In the genomic region with DNA sequence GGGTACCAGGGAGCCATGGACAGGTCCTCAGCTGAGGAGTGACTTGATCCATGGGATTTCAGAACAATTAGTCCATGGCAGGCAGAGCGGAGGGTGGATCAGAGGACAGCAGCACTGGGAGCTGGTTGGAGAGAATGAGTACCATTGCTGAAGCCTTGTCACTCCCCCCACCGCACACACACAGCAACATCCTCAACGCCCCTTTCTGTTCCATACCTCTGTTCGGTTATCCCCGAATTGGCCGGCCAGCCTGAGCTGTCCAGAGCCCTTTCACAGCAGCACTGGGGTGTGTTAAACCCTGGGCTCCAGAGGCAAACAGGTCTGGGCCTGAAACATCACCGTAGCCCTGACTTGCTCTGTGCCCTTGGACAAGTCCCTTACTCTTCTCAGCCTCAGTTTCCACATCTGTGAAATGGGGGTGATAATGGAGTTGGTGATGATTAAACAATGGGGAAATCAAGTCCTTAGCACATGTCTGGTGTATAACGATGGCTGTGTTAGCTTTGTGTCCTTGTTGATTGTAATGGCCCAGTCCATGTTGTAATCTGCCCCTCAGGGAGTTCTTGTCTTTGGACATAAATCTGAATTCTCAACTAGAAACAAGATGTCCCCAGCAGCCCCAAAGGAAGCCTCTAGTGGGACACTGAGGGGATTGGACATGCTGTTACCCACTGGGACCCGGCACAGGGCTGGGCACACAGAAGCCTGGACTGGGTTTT, we compare ENCODE assay signal across 10 cellular contexts. TPM values are rescaled to one million over a fixed set of nuclear protein-coding genes. Genes with fewer than 3 reads are reported as not detected.
A peak's percentile ranks its signal among the peaks of the same experiment; 100 is the strongest.
DNase-seq lines count a peak whose midpoint lies in the region; ATAC-seq and TF ChIP-seq lines count a peak whose summit lies in the region.
"Had no signal": no experiment of that assay in that cellular context is flagged by ENCODE, and none has a peak within 500 bp of the region (broad histone marks: within the 10 kb centered on the region; RNA-seq: fewer than 3 reads in every experiment).

No MANE protein-coding gene starts in this region.

- intact Hi-C loops in testis (cut with DNase I; ENCODE audit: low total_unique reads), result no loop called here
- intact Hi-C loops in CD8-positive, alpha-beta T cell (cut with DNase I, micrococcal nuclease), result no loop called here

- no peaks in the 10 kb centered on the region for H3K9me3 Mint-ChIP-seq in endothelial cell (ENCODE audit: unreplicated experiment)
- no peaks in the 10 kb centered on the region for H3K9me3 Mint-ChIP-seq in WTC11
- H3K9me3 Mint-ChIP-seq in CD8-positive, alpha-beta T cell, result no peaks in the 10 kb centered on the region
- H3K9me3 Mint-ChIP-seq: natural killer cell had no signal

- no peak overlapping the region for H3K27ac Mint-ChIP-seq in endothelial cell (ENCODE audit: unreplicated experiment)
- H3K27ac Mint-ChIP-seq in WTC11, result no peak overlapping the region
- H3K27ac Mint-ChIP-seq in CD8-positive, alpha-beta T cell, result no peak overlapping the region

- no peaks in the 10 kb centered on the region for H3K27me3 ChIP-seq in RWPE2 (ENCODE audit: insufficient read depth, poor library complexity, severe bottlenecking)
- H3K27me3 ChIP-seq in muscle layer of duodenum (ENCODE audit: low read depth, low read length), result no peaks in the 10 kb centered on the region
- no peaks in the 10 kb centered on the region for H3K27me3 ChIP-seq in testis
- H3K27me3 ChIP-seq in CD8-positive, alpha-beta T cell (ENCODE audit: insufficient read depth, low read length), result no peaks in the 10 kb centered on the region

- peaks cover 60% of the 10 kb centered on the region for H3K4me1 Mint-ChIP-seq in endothelial cell (ENCODE audit: unreplicated experiment)
- peaks cover 51% of the 10 kb centered on the region for H3K4me1 Mint-ChIP-seq in WTC11
- H3K4me1 Mint-ChIP-seq in CD8-positive, alpha-beta T cell (ENCODE audit: low read depth), result peaks cover 2% of the 10 kb centered on the region

- 79 to 90% methylated on average over 9 of the region's 9 CpGs for WGBS in testis, 2 donors

- peaks cover 10% of the 10 kb centered on the region; the same call in 1 of the 2 replicates for H3K36me3 ChIP-seq in RWPE2 (ENCODE audit: low read depth)
- H3K36me3 ChIP-seq in muscle layer of duodenum (ENCODE audit: control insufficient read depth in 1 of 2, insufficient read depth in 2 of 2, low read length in 2 of 2), result peaks cover 4 to 19% of the 10 kb centered on the region in 2 donors
- no peaks in the 10 kb centered on the region for H3K36me3 ChIP-seq in testis (ENCODE audit: low read depth, missing control alignments)
- H3K36me3 ChIP-seq in CD8-positive, alpha-beta T cell (ENCODE audit: insufficient read depth, low read length), result no peaks in the 10 kb centered on the region

- H3K4me3 Mint-ChIP-seq in endothelial cell (ENCODE audit: unreplicated experiment) (peak overlapping the region; percentile 37), WTC11 (no peak overlapping the region)
- H3K4me3 Mint-ChIP-seq in CD8-positive, alpha-beta T cell, result no peak overlapping the region
- H3K4me3 Mint-ChIP-seq: natural killer cell had no signal

- ATAC-seq in RWPE2 (ENCODE audit: low read depth) (no peak), WTC11 (no peak), GM21825 (IDR thresholded peaks at IDR 0.05; ENCODE audit: unreplicated experiment) (no peak)
- no peak for ATAC-seq in CD8-positive, alpha-beta T cell
- ATAC-seq: natural killer cell had no signal

- H3K27me3 Mint-ChIP-seq in endothelial cell (ENCODE audit: unreplicated experiment) (peaks cover 22% of the 10 kb centered on the region), WTC11 (ENCODE audit: low read depth) (peaks cover 95% of the 10 kb centered on the region)
- no peaks in the 10 kb centered on the region for H3K27me3 Mint-ChIP-seq in CD8-positive, alpha-beta T cell (ENCODE audit: low read depth)

- H3K4me3 ChIP-seq in RWPE2 (ENCODE audit: severe bottlenecking), result no peak overlapping the region
- peak overlapping the region in 1 of 2 donors; percentile 51 for H3K4me3 ChIP-seq in muscle layer of duodenum (ENCODE audit: low read depth in 1 of 2, low read length in 2 of 2)
- H3K4me3 ChIP-seq in testis, result no peak overlapping the region
- H3K4me3 ChIP-seq in CD8-positive, alpha-beta T cell (ENCODE audit: low read depth, low read length), result no peak overlapping the region

- H3K9me3 ChIP-seq in RWPE2 (ENCODE audit: severe bottlenecking) (no peaks in the 10 kb centered on the region), muscle layer of duodenum (ENCODE audit: control insufficient read depth in 1 of 2, low read length in 2 of 2) (no peaks in the 10 kb centered on the region), testis (no peaks in the 10 kb centered on the region)
- H3K9me3 ChIP-seq in CD8-positive, alpha-beta T cell (ENCODE audit: low read length), result no peaks in the 10 kb centered on the region

- DNase-seq in RWPE2 (ENCODE audit: low spot score) (no peak), endothelial cell (ENCODE audit: low spot score) (no peak), testis (no peak), WTC11 (ENCODE audit: low spot score) (no peak)
- no peak for DNase-seq in activated CD8-positive, alpha-beta memory T cell treated with anti-CD3 and anti-CD28 coated beads, Interleukin-2, amount 50 U/mL, for 48 hours
- DNase-seq in CD8-positive, alpha-beta T cell, result no peak
- DNase-seq: natural killer cell, NCI-H1694 treated with DMSO at 0.1 percent for 48 hours had no signal

- no peak for TF ChIP-seq POLR2A in testis (IDR thresholded peaks at IDR 0.05)

- H3K4me1 ChIP-seq in RWPE2 (ENCODE audit: insufficient read depth, poor library complexity, severe bottlenecking) (peaks cover 67% of the 10 kb centered on the region), muscle layer of duodenum (ENCODE audit: control insufficient read depth in 1 of 2, insufficient read depth in 2 of 2, low read length in 2 of 2) (peaks cover 85 to 88% of the 10 kb centered on the region in 2 donors), testis (peaks cover 99% of the 10 kb centered on the region)
- no peaks in the 10 kb centered on the region for H3K4me1 ChIP-seq in CD8-positive, alpha-beta T cell (ENCODE audit: insufficient read depth, low read length)

- POLR2A ChIA-PET in WTC11 (lab: Charles Lee), result interaction anchor here (0.6 to 1.0 kb wide), 2 partner anchors 15 to 123 kb away, joined by 3 to 5 read pairs; no protein-coding TSS in a partner anchor
- POLR2A ChIA-PET in CD8-positive, alpha-beta T cell (lab: Charles Lee), result no interaction called here

- H3K27ac ChIP-seq in RWPE2 (ENCODE audit: poor library complexity, severe bottlenecking), result peak overlapping the region; percentile 93
- H3K27ac ChIP-seq in muscle layer of duodenum (ENCODE audit: low read length), result peak overlapping the region; percentile 96
- H3K27ac ChIP-seq in testis, result peak overlapping the region; percentile 91 to 94
- H3K27ac ChIP-seq in CD8-positive, alpha-beta T cell (ENCODE audit: low read depth, low read length), result no peak overlapping the region

- H3K36me3 Mint-ChIP-seq in endothelial cell (ENCODE audit: low read depth, unreplicated experiment), result peaks cover 19% of the 10 kb centered on the region
- H3K36me3 Mint-ChIP-seq in WTC11, result peaks cover 6% of the 10 kb centered on the region
- H3K36me3 Mint-ChIP-seq in CD8-positive, alpha-beta T cell, result peaks cover 3% of the 10 kb centered on the region
- H3K36me3 Mint-ChIP-seq: natural killer cell had no signal

- CTCF ChIA-PET in WTC11 (lab: Charles Lee), result interaction anchor here (3.6 kb wide), 1 partner anchor 17 kb away, joined by 35 read pairs; the partner anchor contains the start of gene GSN
- CTCF ChIA-PET in CD8-positive, alpha-beta T cell (lab: Charles Lee), result no interaction called here

- TF ChIP-seq CTCF in RWPE2 (IDR thresholded peaks at IDR 0.05; ENCODE audit: poor library complexity, severe bottlenecking), result no peak
- no peak for TF ChIP-seq CTCF in endothelial cell (IDR thresholded peaks at IDR 0.05; ENCODE audit: unreplicated experiment)
- TF ChIP-seq CTCF in testis (IDR thresholded peaks at IDR 0.05), result no peak
- no peak for TF ChIP-seq CTCF in WTC11 (IDR thresholded peaks at IDR 0.05)
- TF ChIP-seq CTCF in CD8-positive, alpha-beta T cell (IDR thresholded peaks at IDR 0.05), result no peak

TF ChIP-seq in WTC11, 78 proteins besides CTCF, POLR2A, EP300 and RAD21 (continues in another document):
- no peak for TF ChIP-seq ZBTB43 (CRISPR knock-in tag; IDR thresholded peaks at IDR 0.05)
- no peak for TF ChIP-seq ATF2 (CRISPR knock-in tag; IDR thresholded peaks at IDR 0.05; ENCODE audit: borderline replicate concordance, low read depth)
- no peak for TF ChIP-seq NR2C2 (CRISPR knock-in tag; IDR thresholded peaks at IDR 0.05)
- no peak for TF ChIP-seq ZNF396 (CRISPR knock-in tag; IDR thresholded peaks at IDR 0.05; ENCODE audit: borderline replicate concordance)
- no peak for TF ChIP-seq NFE2L1 (CRISPR knock-in tag; IDR thresholded peaks at IDR 0.05)
- TF ChIP-seq MXD4 (CRISPR knock-in tag; IDR thresholded peaks at IDR 0.05; ENCODE audit: borderline replicate concordance), result no peak
- no peak for TF ChIP-seq FOXJ3 (CRISPR knock-in tag; IDR thresholded peaks at IDR 0.05; ENCODE audit: borderline replicate concordance)

RNA-seq across cellular contexts. Expression of gene GSN, which starts 16.9 kb away (rescaled TPM):
- total RNA-seq in endothelial cell (ENCODE audit: unreplicated experiment) (205 TPM), testis (100 to 1,000 TPM; 206 to 356 TPM), WTC11 (2021) (47.0 to 57.3 TPM (median 54.9 TPM) in 3 replicates)
- polyA plus RNA-seq in testis (ENCODE audit: insufficient read depth, low read depth, low replicate concordance), result 392 TPM
- 1 to 10 TPM; 1.7 to 3.2 TPM for total RNA-seq in CD8-positive, alpha-beta T cell

Comparison
In these comparisons a context has a peak if more than half of its experiments do, and no peak if none do; other contexts are left out.
1. RNA of gene GSN, which starts 16.9 kb away (total RNA-seq): 206 to 356 TPM in testis, 205 TPM in endothelial cell (single experiment) and 47.0 to 57.3 TPM in WTC11; 1.7 to 3.2 TPM in CD8-positive, alpha-beta T cell; every median in the first group is over 10 times any median in the second.